ENCODE assay signal across 1 cellular context in the genomic region with DNA sequence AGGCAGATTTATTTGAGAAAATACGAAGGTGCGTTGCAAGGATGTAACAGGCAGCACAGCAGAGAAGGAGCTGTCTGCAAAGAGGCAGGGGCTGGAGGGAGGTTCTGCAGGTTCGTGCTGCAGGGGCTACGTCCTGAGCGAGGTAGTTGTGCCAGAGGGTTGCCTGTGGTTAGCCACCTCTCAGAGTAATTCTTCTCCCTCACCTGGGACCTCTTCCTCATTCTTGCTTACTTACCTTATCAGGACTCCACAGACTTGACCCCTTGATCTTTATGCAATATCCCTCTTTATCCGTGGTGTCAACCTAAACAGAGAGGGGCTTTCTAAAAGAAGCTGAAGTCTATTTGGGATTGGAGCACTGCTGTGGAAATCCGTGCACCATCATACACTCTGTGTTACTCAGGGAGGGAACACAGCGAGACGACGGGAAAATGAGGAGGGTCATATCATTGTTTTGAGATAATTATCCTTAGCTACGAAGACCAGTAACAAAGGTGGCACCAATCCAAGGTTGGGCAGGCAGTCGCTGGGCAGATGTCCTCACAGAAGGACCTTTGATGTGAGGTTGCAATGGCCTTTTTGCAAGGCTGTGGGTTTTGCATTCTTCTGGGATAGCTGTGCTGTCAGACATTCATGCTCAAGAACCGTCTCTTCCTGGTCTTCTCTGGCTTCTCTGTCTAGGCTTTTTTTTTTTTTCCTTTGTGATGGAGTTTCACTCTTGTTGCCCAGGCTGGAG.
TF ChIP-seq lines count a peak whose summit lies in the region.

No MANE protein-coding gene starts in this region.

TF ChIP-seq in HepG2, 621 proteins besides CTCF, POLR2A, EP300 and RAD21 (continued from another document):
- TF ChIP-seq ZNF883 (CRISPR knock-in tag; IDR thresholded peaks at IDR 0.05; ENCODE audit: not compliant biosample characterization) (no peak), ZNF367 (CRISPR knock-in tag; IDR thresholded peaks at IDR 0.05; ENCODE audit: borderline replicate concordance) (no peak), SAP130 (CRISPR knock-in tag; IDR thresholded peaks at IDR 0.05; ENCODE audit: low read depth) (peak; percentile 6; the same call in 1 of the 2 replicates), EED (CRISPR knock-in tag; IDR thresholded peaks at IDR 0.05) (no peak), FOXM1 (CRISPR knock-in tag; IDR thresholded peaks at IDR 0.05) (no peak), NR2F6 (IDR thresholded peaks at IDR 0.05) (no peak), NR2F6 (CRISPR knock-in tag; IDR thresholded peaks at IDR 0.05) (peak; percentile 43; the same call in 1 of the 2 replicates), CHD2 (IDR thresholded peaks at IDR 0.05; ENCODE audit: low read depth, low read length) (no peak), TARDBP (CRISPR knock-in tag; IDR thresholded peaks at IDR 0.05) (no peak), MIXL1 (CRISPR knock-in tag; IDR thresholded peaks at IDR 0.05) (no peak), ZMYM2 (CRISPR knock-in tag; IDR thresholded peaks at IDR 0.05) (no peak)
- TF ChIP-seq, protein P1, sequence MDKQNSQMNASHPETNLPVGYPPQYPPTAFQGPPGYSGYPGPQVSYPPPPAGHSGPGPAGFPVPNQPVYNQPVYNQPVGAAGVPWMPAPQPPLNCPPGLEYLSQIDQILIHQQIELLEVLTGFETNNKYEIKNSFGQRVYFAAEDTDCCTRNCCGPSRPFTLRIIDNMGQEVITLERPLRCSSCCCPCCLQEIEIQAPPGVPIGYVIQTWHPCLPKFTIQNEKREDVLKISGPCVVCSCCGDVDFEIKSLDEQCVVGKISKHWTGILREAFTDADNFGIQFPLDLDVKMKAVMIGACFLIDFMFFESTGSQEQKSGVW (CRISPR knock-in tag; IDR thresholded peaks at IDR 0.05; ENCODE audit: borderline replicate concordance): no peak
- TF ChIP-seq, protein P2, sequence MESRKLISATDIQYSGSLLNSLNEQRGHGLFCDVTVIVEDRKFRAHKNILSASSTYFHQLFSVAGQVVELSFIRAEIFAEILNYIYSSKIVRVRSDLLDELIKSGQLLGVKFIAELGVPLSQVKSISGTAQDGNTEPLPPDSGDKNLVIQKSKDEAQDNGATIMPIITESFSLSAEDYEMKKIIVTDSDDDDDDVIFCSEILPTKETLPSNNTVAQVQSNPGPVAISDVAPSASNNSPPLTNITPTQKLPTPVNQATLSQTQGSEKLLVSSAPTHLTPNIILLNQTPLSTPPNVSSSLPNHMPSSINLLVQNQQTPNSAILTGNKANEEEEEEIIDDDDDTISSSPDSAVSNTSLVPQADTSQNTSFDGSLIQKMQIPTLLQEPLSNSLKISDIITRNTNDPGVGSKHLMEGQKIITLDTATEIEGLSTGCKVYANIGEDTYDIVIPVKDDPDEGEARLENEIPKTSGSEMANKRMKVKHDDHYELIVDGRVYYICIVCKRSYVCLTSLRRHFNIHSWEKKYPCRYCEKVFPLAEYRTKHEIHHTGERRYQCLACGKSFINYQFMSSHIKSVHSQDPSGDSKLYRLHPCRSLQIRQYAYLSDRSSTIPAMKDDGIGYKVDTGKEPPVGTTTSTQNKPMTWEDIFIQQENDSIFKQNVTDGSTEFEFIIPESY (CRISPR knock-in tag; IDR thresholded peaks at IDR 0.05): no peak
- TF ChIP-seq, protein P3, sequence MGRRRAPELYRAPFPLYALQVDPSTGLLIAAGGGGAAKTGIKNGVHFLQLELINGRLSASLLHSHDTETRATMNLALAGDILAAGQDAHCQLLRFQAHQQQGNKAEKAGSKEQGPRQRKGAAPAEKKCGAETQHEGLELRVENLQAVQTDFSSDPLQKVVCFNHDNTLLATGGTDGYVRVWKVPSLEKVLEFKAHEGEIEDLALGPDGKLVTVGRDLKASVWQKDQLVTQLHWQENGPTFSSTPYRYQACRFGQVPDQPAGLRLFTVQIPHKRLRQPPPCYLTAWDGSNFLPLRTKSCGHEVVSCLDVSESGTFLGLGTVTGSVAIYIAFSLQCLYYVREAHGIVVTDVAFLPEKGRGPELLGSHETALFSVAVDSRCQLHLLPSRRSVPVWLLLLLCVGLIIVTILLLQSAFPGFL (CRISPR knock-in tag; IDR thresholded peaks at IDR 0.05): no peak
- TF ChIP-seq, protein P4, sequence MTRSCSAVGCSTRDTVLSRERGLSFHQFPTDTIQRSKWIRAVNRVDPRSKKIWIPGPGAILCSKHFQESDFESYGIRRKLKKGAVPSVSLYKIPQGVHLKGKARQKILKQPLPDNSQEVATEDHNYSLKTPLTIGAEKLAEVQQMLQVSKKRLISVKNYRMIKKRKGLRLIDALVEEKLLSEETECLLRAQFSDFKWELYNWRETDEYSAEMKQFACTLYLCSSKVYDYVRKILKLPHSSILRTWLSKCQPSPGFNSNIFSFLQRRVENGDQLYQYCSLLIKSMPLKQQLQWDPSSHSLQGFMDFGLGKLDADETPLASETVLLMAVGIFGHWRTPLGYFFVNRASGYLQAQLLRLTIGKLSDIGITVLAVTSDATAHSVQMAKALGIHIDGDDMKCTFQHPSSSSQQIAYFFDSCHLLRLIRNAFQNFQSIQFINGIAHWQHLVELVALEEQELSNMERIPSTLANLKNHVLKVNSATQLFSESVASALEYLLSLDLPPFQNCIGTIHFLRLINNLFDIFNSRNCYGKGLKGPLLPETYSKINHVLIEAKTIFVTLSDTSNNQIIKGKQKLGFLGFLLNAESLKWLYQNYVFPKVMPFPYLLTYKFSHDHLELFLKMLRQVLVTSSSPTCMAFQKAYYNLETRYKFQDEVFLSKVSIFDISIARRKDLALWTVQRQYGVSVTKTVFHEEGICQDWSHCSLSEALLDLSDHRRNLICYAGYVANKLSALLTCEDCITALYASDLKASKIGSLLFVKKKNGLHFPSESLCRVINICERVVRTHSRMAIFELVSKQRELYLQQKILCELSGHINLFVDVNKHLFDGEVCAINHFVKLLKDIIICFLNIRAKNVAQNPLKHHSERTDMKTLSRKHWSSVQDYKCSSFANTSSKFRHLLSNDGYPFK (CRISPR knock-in tag; IDR thresholded peaks at IDR 0.05; ENCODE audit: borderline replicate concordance): no peak
TF ChIP-seq in HepG2: peak in this region for 7.
